1 cellular context compared by ENCODE assay signal in genomic region chr1:145983959-145984830, GRCh38.
TF ChIP-seq lines count a peak whose summit lies in the region.

No MANE protein-coding gene starts in this region.

TF ChIP-seq in IMR-90, 13 proteins besides CTCF, POLR2A, EP300 and RAD21:
- TF ChIP-seq, protein P1, sequence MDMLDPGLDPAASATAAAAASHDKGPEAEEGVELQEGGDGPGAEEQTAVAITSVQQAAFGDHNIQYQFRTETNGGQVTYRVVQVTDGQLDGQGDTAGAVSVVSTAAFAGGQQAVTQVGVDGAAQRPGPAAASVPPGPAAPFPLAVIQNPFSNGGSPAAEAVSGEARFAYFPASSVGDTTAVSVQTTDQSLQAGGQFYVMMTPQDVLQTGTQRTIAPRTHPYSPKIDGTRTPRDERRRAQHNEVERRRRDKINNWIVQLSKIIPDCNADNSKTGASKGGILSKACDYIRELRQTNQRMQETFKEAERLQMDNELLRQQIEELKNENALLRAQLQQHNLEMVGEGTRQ (IDR thresholded peaks at IDR 0.05; ENCODE audit: low read depth, low read length), result no peak
- no peak for TF ChIP-seq RCOR1 (IDR thresholded peaks at IDR 0.05; ENCODE audit: insufficient replicate concordance, low read length)
- TF ChIP-seq MXI1 (IDR thresholded peaks at IDR 0.05; ENCODE audit: borderline replicate concordance, low read depth, low read length), result no peak
- no peak for TF ChIP-seq CHD1 (IDR thresholded peaks at IDR 0.05; ENCODE audit: low read depth, low read length)
- no peak for TF ChIP-seq MAFK (IDR thresholded peaks at IDR 0.05; ENCODE audit: low read depth, low read length)
- TF ChIP-seq CEBPB (IDR thresholded peaks at IDR 0.05; ENCODE audit: low read depth, low read length), result no peak
- TF ChIP-seq NFE2L2 (IDR thresholded peaks at IDR 0.05; ENCODE audit: low read depth, low read length), result no peak
- no peak for TF ChIP-seq SMC3 (IDR thresholded peaks at IDR 0.05; ENCODE audit: low read depth, low read length)
- no peak for TF ChIP-seq MAZ (IDR thresholded peaks at IDR 0.05; ENCODE audit: borderline replicate concordance, low read depth, low read length)
